30 cellular contexts compared by ENCODE assay signal in the genomic region with DNA sequence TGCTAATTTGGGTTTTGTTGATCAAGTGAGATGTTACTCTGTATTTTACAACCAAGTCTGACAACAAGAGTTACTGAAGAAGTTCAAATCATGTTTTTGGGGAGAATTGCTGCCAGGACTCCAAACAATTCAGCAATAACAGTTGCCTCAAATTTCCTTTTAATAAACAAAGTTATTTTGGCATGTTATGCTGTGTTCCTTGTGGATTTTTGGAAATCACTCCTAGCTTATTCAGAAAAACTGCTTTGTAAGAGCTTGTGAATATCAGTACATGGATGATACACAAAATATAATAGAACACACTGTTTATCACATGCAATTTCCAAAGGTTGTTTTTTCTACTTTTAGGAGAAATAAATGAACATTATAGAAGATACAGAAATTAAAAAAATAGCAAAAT.
"Had no signal": no experiment of that assay in that cellular context is flagged by ENCODE, and none has a peak within 500 bp of the region (broad histone marks: within the 10 kb centered on the region; RNA-seq: fewer than 3 reads in every experiment).

No MANE protein-coding gene starts in this region.

- H3K36me3 Mint-ChIP-seq: activated naive CD8-positive, alpha-beta T cell treated with anti-CD3 and anti-CD28 coated beads for 36 hours had no signal

- H3K4me2 ChIP-seq: KMS-11 had no signal

- H3K4me1 Mint-ChIP-seq: activated CD4-positive, alpha-beta T cell treated with anti-CD3 and anti-CD28 coated beads, Interleukin-2, amount 10 ng/mL, durations not matched to agents 24 days and 14 days; activated naive CD8-positive, alpha-beta T cell treated with anti-CD3 and anti-CD28 coated beads for 36 hours; activated T-helper 17 cell treated with anti-CD3 and anti-CD28 coated beads, Interleukin-2, amount 50 U/mL, for 72 hours had no signal

- ATAC-seq: activated CD8-positive, alpha-beta T cell treated with anti-CD3 and anti-CD28 coated beads for 36 hours; activated T-cell treated with anti-CD3 and anti-CD28 coated beads, Interleukin-2, amount 50 U/mL, for 72 hours; activated T-helper 17 cell treated with anti-CD3 and anti-CD28 coated beads, Interleukin-2, amount 50 U/mL, for 72 hours; PC-3 had no signal

- H3K9ac ChIP-seq: KMS-11 had no signal

- H3K9me3 ChIP-seq: ascending aorta, Peyer's patch had no signal

- H3K27ac Mint-ChIP-seq: activated CD4-positive, alpha-beta T cell treated with anti-CD3 and anti-CD28 coated beads, Interleukin-2, amount 10 ng/mL, durations not matched to agents 24 days and 14 days; activated CD8-positive, alpha-beta T cell treated with anti-CD3 and anti-CD28 coated beads for 36 hours; activated naive CD8-positive, alpha-beta T cell treated with anti-CD3 and anti-CD28 coated beads for 36 hours; activated T-cell treated with anti-CD3 and anti-CD28 coated beads, Interleukin-2, amount 50 U/mL, for 72 hours; activated T-helper 17 cell treated with anti-CD3 and anti-CD28 coated beads, Interleukin-2, amount 50 U/mL, for 72 hours had no signal

- H3K36me3 ChIP-seq: ascending aorta, Peyer's patch, WERI-Rb-1 had no signal

- DNase-seq: activated CD4-positive, alpha-beta T cell treated with anti-CD3 and anti-CD28 coated beads, Interleukin-2, amount 10 ng/mL, durations not matched to agents 24 days and 14 days; activated CD4-positive, alpha-beta T cell treated with anti-CD3 and anti-CD28 coated beads, Interleukin-2, amount 50 U/mL, for 4 hours; activated CD8-positive, alpha-beta T cell treated with anti-CD3 and anti-CD28 coated beads for 36 hours; activated effector memory CD4-positive, alpha-beta T cell treated with anti-CD3 and anti-CD28 coated beads, Interleukin-2, amount 50 U/mL, for 16 hours; activated naive CD4-positive, alpha-beta T cell; activated naive CD4-positive, alpha-beta T cell treated with anti-CD3 and anti-CD28 coated beads, Interleukin-2, amount 50 U/mL, for 16 hours; activated naive CD8-positive, alpha-beta T cell treated with anti-CD3 and anti-CD28 coated beads for 36 hours; activated T-cell treated with anti-CD3 and anti-CD28 coated beads, Interleukin-2, amount 50 U/mL, for 1 hour; activated T-cell treated with anti-CD3 and anti-CD28 coated beads, Interleukin-2, amount 50 U/mL, for 72 hours; amniotic stem cell; MM.1S; MV-4-11; NCI-H1092; NCI-H1417; NCI-H187 treated with DMSO at 0.1 percent for 48 hours; NCI-H2081; NCI-H345; NCI-H524 treated with DMSO at 0.1 percent for 48 hours; NCI-H748 treated with DMSO at 0.1 percent for 48 hours; NK-92 treated with Interleukin-12 subunit alpha and Interleukin-12 subunit beta, amount 100 ng/mL, for 24 hours; PC-3; Peyer's patch; RPMI8226; SIG-M5; SW 1271; T1000; WERI-Rb-1 had no signal

- H3K4me3 ChIP-seq: ascending aorta, Peyer's patch had no signal

- H3K4me3 Mint-ChIP-seq: activated CD4-positive, alpha-beta T cell treated with anti-CD3 and anti-CD28 coated beads, Interleukin-2, amount 10 ng/mL, durations not matched to agents 24 days and 14 days; activated CD8-positive, alpha-beta T cell treated with anti-CD3 and anti-CD28 coated beads for 36 hours; activated naive CD8-positive, alpha-beta T cell treated with anti-CD3 and anti-CD28 coated beads for 36 hours; activated T-cell treated with anti-CD3 and anti-CD28 coated beads, Interleukin-2, amount 50 U/mL, for 72 hours; activated T-helper 17 cell treated with anti-CD3 and anti-CD28 coated beads, Interleukin-2, amount 50 U/mL, for 72 hours had no signal

- H3K27ac ChIP-seq: ascending aorta, KMS-11, Peyer's patch, WERI-Rb-1 had no signal

- H3K27me3 ChIP-seq: ascending aorta, Peyer's patch had no signal

- H3K4me1 ChIP-seq: Peyer's patch had no signal
